In the genomic region with DNA sequence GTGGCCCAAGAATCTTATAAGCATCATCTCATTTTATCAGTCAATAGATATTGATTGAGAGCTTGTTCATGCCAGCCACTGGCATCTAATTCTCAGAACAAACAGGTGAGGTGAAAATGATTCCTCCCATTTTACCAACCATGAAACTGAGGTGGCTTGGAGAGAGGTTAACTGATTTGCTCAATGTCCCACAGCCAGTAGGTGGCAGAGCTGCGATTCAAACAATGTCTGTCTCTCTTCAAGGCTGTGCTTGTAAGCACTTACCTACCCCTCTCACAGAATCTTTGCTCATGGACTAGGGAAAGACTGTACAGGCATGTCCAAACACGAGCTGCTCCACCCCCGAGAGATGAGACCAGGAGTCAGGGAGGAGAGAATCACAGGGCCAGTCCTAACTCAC, we compare ENCODE assay signal across 9 cellular contexts. TPM values are rescaled to one million over a fixed set of nuclear protein-coding genes. Genes with fewer than 3 reads are reported as not detected.
DNase-seq lines count a peak whose midpoint lies in the region; ATAC-seq and TF ChIP-seq lines count a peak whose summit lies in the region.
"Had no signal": no experiment of that assay in that cellular context is flagged by ENCODE, and none has a peak within 500 bp of the region (broad histone marks: within the 10 kb centered on the region; RNA-seq: fewer than 3 reads in every experiment).

No MANE protein-coding gene starts in this region.

- H3K4me3 ChIP-seq in WERI-Rb-1 (ENCODE audit: low read depth, low read length) (no peak overlapping the region), tibial artery (no peak overlapping the region), MG63 (no peak overlapping the region)

- no peaks in the 10 kb centered on the region for H3K4me1 ChIP-seq in tibial artery

- TF ChIP-seq CTCF in WERI-Rb-1 (IDR thresholded peaks at IDR 0.05; ENCODE audit: low read depth, low read length): peak; percentile 86
- no peak for TF ChIP-seq CTCF in tibial artery (IDR thresholded peaks at IDR 0.05)

- ATAC-seq in HG02852 (IDR thresholded peaks at IDR 0.05; ENCODE audit: unreplicated experiment): no peak

- H3K36me3 ChIP-seq in WERI-Rb-1: no peaks in the 10 kb centered on the region
- no peaks in the 10 kb centered on the region for H3K36me3 ChIP-seq in tibial artery
- no peaks in the 10 kb centered on the region for H3K36me3 ChIP-seq in MG63

- intact Hi-C loops in activated CD4-positive, alpha-beta T cell treated with anti-CD3 and anti-CD28 coated beads, Interleukin-2, amount 10 ng/mL, durations not matched to agents 24 days and 14 days (cut with micrococcal nuclease): no loop called here
- intact Hi-C loops in tibial artery (cut with DNase I; ENCODE audit: low total_unique reads): no loop called here

- H3K9me3 ChIP-seq in WERI-Rb-1 (ENCODE audit: severe bottlenecking): no peaks in the 10 kb centered on the region
- no peaks in the 10 kb centered on the region for H3K9me3 ChIP-seq in tibial artery
- H3K9me3 ChIP-seq in MG63: no peaks in the 10 kb centered on the region

- H3K27me3 ChIP-seq in WERI-Rb-1 (ENCODE audit: insufficient read depth, low read depth, severe bottlenecking) (peaks cover 97% of the 10 kb centered on the region), tibial artery (peaks cover 0 to 20% of the 10 kb centered on the region in 2 donors), MG63 (peaks cover 8% of the 10 kb centered on the region)

- H3K27ac ChIP-seq in WERI-Rb-1 (no peak overlapping the region), tibial artery (no peak overlapping the region)

- no peaks in the 10 kb centered on the region for H3K9me3 Mint-ChIP-seq in activated CD4-positive, alpha-beta T cell treated with anti-CD3 and anti-CD28 coated beads, Interleukin-2, amount 10 ng/mL, durations not matched to agents 24 days and 14 days
- H3K9me3 Mint-ChIP-seq: nephron had no signal

- no peak overlapping the region for H3K4me3 Mint-ChIP-seq in activated CD4-positive, alpha-beta T cell treated with anti-CD3 and anti-CD28 coated beads, Interleukin-2, amount 10 ng/mL, durations not matched to agents 24 days and 14 days
- H3K4me3 Mint-ChIP-seq: nephron had no signal

- peak; percentile 67 for DNase-seq in activated CD4-positive, alpha-beta T cell treated with anti-CD3 and anti-CD28 coated beads, Interleukin-2, amount 10 ng/mL, durations not matched to agents 24 days and 14 days
- no peak for DNase-seq in activated CD4-positive, alpha-beta T cell treated with anti-CD3 and anti-CD28 coated beads, Interleukin-2, amount 50 U/mL, for 4 hours
- peak; percentile 31 for DNase-seq in HT1080 (ENCODE audit: low read depth)
- peak; percentile 47 for DNase-seq in WERI-Rb-1
- DNase-seq in lung microvascular endothelial cell (ENCODE audit: low read depth in 2 of 2): peak; percentile 37 to 39
- DNase-seq in tibial artery: no peak
- DNase-seq in MG63: no peak

- peaks cover 7% of the 10 kb centered on the region for H3K27me3 Mint-ChIP-seq in activated CD4-positive, alpha-beta T cell treated with anti-CD3 and anti-CD28 coated beads, Interleukin-2, amount 10 ng/mL, durations not matched to agents 24 days and 14 days

- H3K36me3 Mint-ChIP-seq in activated CD4-positive, alpha-beta T cell treated with anti-CD3 and anti-CD28 coated beads, Interleukin-2, amount 10 ng/mL, durations not matched to agents 24 days and 14 days (ENCODE audit: low read depth): no peaks in the 10 kb centered on the region

- H3K27ac Mint-ChIP-seq in activated CD4-positive, alpha-beta T cell treated with anti-CD3 and anti-CD28 coated beads, Interleukin-2, amount 10 ng/mL, durations not matched to agents 24 days and 14 days: no peak overlapping the region
- H3K27ac Mint-ChIP-seq: nephron had no signal

- H3K4me1 Mint-ChIP-seq in activated CD4-positive, alpha-beta T cell treated with anti-CD3 and anti-CD28 coated beads, Interleukin-2, amount 10 ng/mL, durations not matched to agents 24 days and 14 days: no peaks in the 10 kb centered on the region
- H3K4me1 Mint-ChIP-seq: nephron had no signal

RNA-seq across cellular contexts. Expression of a gene that starts 21.5 kb away (rescaled TPM):
- total RNA-seq in activated CD4-positive, alpha-beta T cell treated with anti-CD3 and anti-CD28 coated beads, Interleukin-2, amount 10 ng/mL, durations not matched to agents 24 days and 14 days: not detected in 2 replicates
- total RNA-seq in HT1080 (2014; rRNA removed; shearing (Covaris generic)): not detected in 2 replicates
- polyA plus RNA-seq in HT1080 (2015; cell fraction: cytosol; rRNA removed): not detected in 2 replicates
- polyA plus RNA-seq in HT1080 (2015; cell fraction: nucleus; rRNA removed): not detected in 2 replicates
- not detected in 2 replicates for total RNA-seq in lung microvascular endothelial cell
- total RNA-seq in MG63 (2014; rRNA removed; shearing (Covaris generic); ENCODE audit: low replicate concordance): not detected in 2 replicates

Comparison
In these comparisons a context has a peak if more than half of its experiments do, and no peak if none do; other contexts are left out.
1. DNase-seq: peak in activated CD4-positive, alpha-beta T cell treated with anti-CD3 and anti-CD28 coated beads, Interleukin-2, amount 10 ng/mL, durations not matched to agents 24 days and 14 days (single experiment), HT1080 (single experiment), WERI-Rb-1 (single experiment) and lung microvascular endothelial cell (2 of 2); none in activated CD4-positive, alpha-beta T cell treated with anti-CD3 and anti-CD28 coated beads, Interleukin-2, amount 50 U/mL, for 4 hours (0 of 2), tibial artery (0 of 2) and MG63 (single experiment).